In genomic region chr9:113409883-113410206, GRCh38 we compare ENCODE assay signal across 8 cellular contexts. TPM values are rescaled to one million over a fixed set of nuclear protein-coding genes. Genes with fewer than 3 reads are reported as not detected.
DNase-seq lines count a peak whose midpoint lies in the region; ATAC-seq and FAIRE-seq lines count a peak whose summit lies in the region.

No MANE protein-coding gene starts in this region.

- no peak for FAIRE-seq in frontal cortex (lab: Jason Lieb, UNC)

- ATAC-seq in GM21381 (IDR thresholded peaks at IDR 0.05; ENCODE audit: unreplicated experiment) = peak; percentile 5
- peak; percentile 3 to 45 for ATAC-seq in natural killer cell treated with Interleukin-12 subunit alpha and Interleukin-12 subunit beta and Interleukin-15 and Interleukin-18, amount 100 ng/mL, for 72 hours
- no peak for ATAC-seq in GM19351 (IDR thresholded peaks at IDR 0.05; ENCODE audit: unreplicated experiment)

- no peaks in the 10 kb centered on the region for H3K36me3 Mint-ChIP-seq in IgD-negative memory B cell
- peaks cover 25% of the 10 kb centered on the region for H3K36me3 Mint-ChIP-seq in natural killer cell treated with Interleukin-12 subunit alpha and Interleukin-12 subunit beta and Interleukin-15 and Interleukin-18, amount 100 ng/mL, for 72 hours

- no peak for DNase-seq in natural killer cell treated with Interleukin-12 subunit alpha and Interleukin-12 subunit beta and Interleukin-15 and Interleukin-18, amount 100 ng/mL, for 72 hours (ENCODE audit: low spot score)
- DNase-seq in frontal cortex (ENCODE audit: low spot score in 2 of 2) = no peak
- no peak for DNase-seq in DMS53 treated with DMSO at 0.1 percent for 48 hours (lab: John Stamatoyannopoulos, UW; ENCODE audit: unreplicated experiment)
- DNase-seq in activated CD4-positive, alpha-beta T cell treated with anti-CD3 and anti-CD28 coated beads for 4 hours = no peak

- H3K27ac ChIP-seq in cingulate gyrus (ENCODE audit: low read depth, low read length) = peak overlapping the region; percentile 99

- H3K4me3 Mint-ChIP-seq in IgD-negative memory B cell = peak overlapping the region; percentile 86 to 100 (median 98)
- peak overlapping the region; percentile 97 for H3K4me3 Mint-ChIP-seq in natural killer cell treated with Interleukin-12 subunit alpha and Interleukin-12 subunit beta and Interleukin-15 and Interleukin-18, amount 100 ng/mL, for 72 hours

- H3K27me3 Mint-ChIP-seq in IgD-negative memory B cell = no peaks in the 10 kb centered on the region
- H3K27me3 Mint-ChIP-seq in natural killer cell treated with Interleukin-12 subunit alpha and Interleukin-12 subunit beta and Interleukin-15 and Interleukin-18, amount 100 ng/mL, for 72 hours = no peaks in the 10 kb centered on the region

- no peaks in the 10 kb centered on the region for H3K9me3 Mint-ChIP-seq in IgD-negative memory B cell
- H3K9me3 Mint-ChIP-seq in natural killer cell treated with Interleukin-12 subunit alpha and Interleukin-12 subunit beta and Interleukin-15 and Interleukin-18, amount 100 ng/mL, for 72 hours = no peaks in the 10 kb centered on the region

- H3K4me1 Mint-ChIP-seq in IgD-negative memory B cell = peaks cover 7 to 22% (median 9%) of the 10 kb centered on the region in 3 donors
- peaks cover 25 to 33% of the 10 kb centered on the region in 2 donors for H3K4me1 Mint-ChIP-seq in natural killer cell treated with Interleukin-12 subunit alpha and Interleukin-12 subunit beta and Interleukin-15 and Interleukin-18, amount 100 ng/mL, for 72 hours (ENCODE audit: low read depth in 2 of 2)

- peak overlapping the region; percentile 92 to 100 (median 100) for H3K27ac Mint-ChIP-seq in IgD-negative memory B cell
- H3K27ac Mint-ChIP-seq in natural killer cell treated with Interleukin-12 subunit alpha and Interleukin-12 subunit beta and Interleukin-15 and Interleukin-18, amount 100 ng/mL, for 72 hours = peak overlapping the region; percentile 98 to 99

RNA-seq across cellular contexts. Expression of gene POLE3, which starts 0.6 kb away (rescaled TPM):
- polyA plus RNA-seq in IgD-negative memory B cell = 83.2 TPM
- total RNA-seq in natural killer cell treated with Interleukin-12 subunit alpha and Interleukin-12 subunit beta and Interleukin-15 and Interleukin-18, amount 100 ng/mL, for 72 hours = 10 to 100 TPM; 62.7 to 76.1 TPM
- total RNA-seq in frontal cortex = 39.5 TPM

RNA-seq across cellular contexts. Expression of gene C9orf43, which starts 0.7 kb away (rescaled TPM):
- not detected for polyA plus RNA-seq in IgD-negative memory B cell
- total RNA-seq in natural killer cell treated with Interleukin-12 subunit alpha and Interleukin-12 subunit beta and Interleukin-15 and Interleukin-18, amount 100 ng/mL, for 72 hours = 1 to 10 TPM; 1.1 to 1.3 TPM
- 1.2 TPM for total RNA-seq in frontal cortex

RNA-seq across cellular contexts. Expression of gene ALAD, which starts 8.8 kb away (rescaled TPM):
- polyA plus RNA-seq in IgD-negative memory B cell = 19.9 TPM
- total RNA-seq in natural killer cell treated with Interleukin-12 subunit alpha and Interleukin-12 subunit beta and Interleukin-15 and Interleukin-18, amount 100 ng/mL, for 72 hours = 10 to 100 TPM; 18.7 to 19.5 TPM
- total RNA-seq in frontal cortex = 11.4 TPM

RNA-seq across cellular contexts. Expression of gene HDHD3, which starts 33.1 kb away (rescaled TPM):
- 48.0 TPM for polyA plus RNA-seq in IgD-negative memory B cell
- total RNA-seq in natural killer cell treated with Interleukin-12 subunit alpha and Interleukin-12 subunit beta and Interleukin-15 and Interleukin-18, amount 100 ng/mL, for 72 hours = 10 to 100 TPM; 11.0 to 15.7 TPM
- 9.0 TPM for total RNA-seq in frontal cortex

RNA-seq across cellular contexts. Expression of gene RGS3, which starts 53.7 kb away (rescaled TPM):
- 16.2 TPM for polyA plus RNA-seq in IgD-negative memory B cell
- total RNA-seq in natural killer cell treated with Interleukin-12 subunit alpha and Interleukin-12 subunit beta and Interleukin-15 and Interleukin-18, amount 100 ng/mL, for 72 hours = 100 to 1,000 TPM in 1 of 2 donors, 10 to 100 TPM in 1; 71.7 to 144 TPM
- 11.4 TPM for total RNA-seq in frontal cortex
